ENCODE assay signal across 20 cellular contexts in the genomic region with DNA sequence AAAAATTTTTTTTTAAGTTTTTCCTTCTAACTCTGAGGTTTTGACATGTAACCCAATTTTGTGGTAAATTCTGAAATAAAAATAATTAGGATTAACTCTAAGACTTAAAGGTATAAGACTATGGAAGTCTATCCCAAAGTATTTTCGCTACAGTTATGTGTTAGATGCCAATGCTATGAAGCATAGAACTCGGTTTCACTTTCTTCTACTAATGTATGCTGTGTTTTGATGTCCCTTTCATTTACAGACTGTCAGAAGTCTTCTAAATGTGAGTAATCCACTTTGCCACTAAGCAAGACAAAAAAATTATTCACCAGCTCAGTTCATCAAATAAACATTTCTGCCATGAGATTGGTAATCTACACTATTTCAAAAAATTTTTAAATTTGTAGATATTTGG.
DNase-seq lines count a peak whose midpoint lies in the region; ATAC-seq, FAIRE-seq and TF ChIP-seq lines count a peak whose summit lies in the region.
"Had no signal": no experiment of that assay in that cellular context is flagged by ENCODE, and none has a peak within 500 bp of the region (broad histone marks: within the 10 kb centered on the region; RNA-seq: fewer than 3 reads in every experiment).

No MANE protein-coding gene starts in this region.

- in situ Hi-C loops in ACHN (cut with HindIII; ENCODE audit: low pct_ligation_motif_present, low pct_unique_long_range_greater_than_20kb, low sequenced_read_pairs) = no loop called here

- peak; percentile 39 for DNase-seq in ACHN
- DNase-seq in HT1080 (ENCODE audit: low read depth) = peak; percentile 53
- DNase-seq in RCC 7860 (ENCODE audit: low spot score) = peak; percentile 11
- DNase-seq in kidney tubule cell (ENCODE audit: low spot score) = peak; percentile 10
- no peak for DNase-seq in stimulated activated CD4-positive, alpha-beta T cell treated with anti-CD3 and anti-CD28 coated beads, Interleukin-2, amount 100 ng/mL, for 48 hours
- no peak for DNase-seq in NCI-H2107 treated with DMSO at 0.1 percent for 48 hours (lab: John Stamatoyannopoulos, UW; ENCODE audit: unreplicated experiment)
- no peak for DNase-seq in HFFc6
- DNase-seq: BE2C; CD4-positive, alpha-beta memory T cell; DMS153; DMS79 treated with DMSO at 0.1 percent for 48 hours; EL; GOT3; HCEC 1CT had no signal

- H3K4me1 Mint-ChIP-seq in HFFc6 (ENCODE audit: low read depth) = no peaks in the 10 kb centered on the region
- H3K4me1 Mint-ChIP-seq: CD4-positive, alpha-beta memory T cell; IgD-negative memory B cell had no signal

- H3K27me3 Mint-ChIP-seq in HFFc6 (ENCODE audit: insufficient read depth) = no peaks in the 10 kb centered on the region
- H3K27me3 Mint-ChIP-seq: CD4-positive, alpha-beta memory T cell; IgD-negative memory B cell had no signal

- no peak overlapping the region for H3K27ac Mint-ChIP-seq in HFFc6
- H3K27ac Mint-ChIP-seq: CD4-positive, alpha-beta memory T cell; IgD-negative memory B cell had no signal

- no peak for TF ChIP-seq CTCF in HFFc6 (IDR thresholded peaks at IDR 0.05)

- H3K4me3 Mint-ChIP-seq in HFFc6 = no peak overlapping the region
- H3K4me3 Mint-ChIP-seq: CD4-positive, alpha-beta memory T cell; IgD-negative memory B cell had no signal

- no peaks in the 10 kb centered on the region for H3K36me3 Mint-ChIP-seq in HFFc6 (ENCODE audit: low read depth)
- H3K36me3 Mint-ChIP-seq: CD4-positive, alpha-beta memory T cell; IgD-negative memory B cell had no signal

- peak; percentile 11 for FAIRE-seq in RCC 7860 (lab: Jason Lieb, UNC)
- FAIRE-seq: A204.1, D721Med, G401.6, GM12891 had no signal

- peaks cover 29% of the 10 kb centered on the region for H3K9me3 Mint-ChIP-seq in HFFc6

- ATAC-seq in GM19351 (IDR thresholded peaks at IDR 0.05; ENCODE audit: unreplicated experiment) = no peak

Comparison
In these comparisons a context has a peak if more than half of its experiments do, and no peak if none do; other contexts are left out.
1. DNase-seq: peak in ACHN (single experiment), HT1080 (single experiment), RCC 7860 (single experiment) and kidney tubule cell (single experiment); none in stimulated activated CD4-positive, alpha-beta T cell treated with anti-CD3 and anti-CD28 coated beads, Interleukin-2, amount 100 ng/mL, for 48 hours (0 of 2), NCI-H2107 treated with DMSO at 0.1 percent for 48 hours (single experiment) and HFFc6 (single experiment).